14 cellular contexts compared by ENCODE assay signal in the genomic region with DNA sequence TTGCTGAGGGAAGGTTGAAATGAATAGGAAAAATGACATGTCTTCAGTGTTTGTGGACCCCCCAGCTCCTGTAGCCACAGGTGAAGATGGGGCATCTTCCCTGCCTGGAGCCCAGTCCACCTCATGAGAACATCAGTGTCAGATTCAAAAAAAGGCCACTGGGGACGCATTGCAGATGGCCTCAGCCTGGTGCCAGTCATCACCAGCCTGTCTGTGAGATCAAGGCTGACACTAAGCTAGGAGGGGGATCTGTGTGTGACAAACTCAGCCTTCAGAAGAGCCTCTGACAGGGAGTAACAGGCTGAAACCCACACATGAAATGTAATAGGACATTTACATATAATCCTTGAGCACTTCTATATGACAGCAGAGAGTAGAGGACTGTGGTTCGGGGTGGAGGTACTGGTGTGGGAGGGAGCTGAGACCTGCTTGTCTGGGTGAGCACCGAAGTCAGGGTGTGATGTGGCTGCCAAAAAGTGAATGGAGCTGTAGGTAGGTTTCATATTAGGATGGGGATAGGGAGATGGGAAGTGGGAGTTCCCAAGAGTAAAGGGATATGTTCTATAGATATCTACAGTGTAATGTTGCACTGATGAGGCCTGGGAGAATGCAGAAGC. TPM values are rescaled to one million over a fixed set of nuclear protein-coding genes. Genes with fewer than 3 reads are reported as not detected.
DNase-seq lines count a peak whose midpoint lies in the region; ATAC-seq and FAIRE-seq lines count a peak whose summit lies in the region.
"Had no signal": no experiment of that assay in that cellular context is flagged by ENCODE, and none has a peak within 500 bp of the region (broad histone marks: within the 10 kb centered on the region; RNA-seq: fewer than 3 reads in every experiment).

No MANE protein-coding gene starts in this region.

- no peaks in the 10 kb centered on the region for H3K9me3 Mint-ChIP-seq in activated CD4-positive, alpha-beta T cell treated with anti-CD3 and anti-CD28 coated beads, Interleukin-2, amount 10 ng/mL, durations not matched to agents 24 days and 14 days
- H3K9me3 Mint-ChIP-seq in activated naive CD8-positive, alpha-beta T cell treated with anti-CD3 and anti-CD28 coated beads, Interleukin-2, amount 50 U/mL, for 24 hours: no peaks in the 10 kb centered on the region
- H3K9me3 Mint-ChIP-seq in stimulated activated effector memory CD8-positive, alpha-beta T cell treated with anti-CD3 and anti-CD28 coated beads, Interleukin-12 subunit alpha, Interleukin-12 subunit beta, amount 100 ng/mL, for 72 hours: no peaks in the 10 kb centered on the region

- H3K36me3 Mint-ChIP-seq in activated CD4-positive, alpha-beta T cell treated with anti-CD3 and anti-CD28 coated beads, Interleukin-2, amount 10 ng/mL, durations not matched to agents 24 days and 14 days (ENCODE audit: low read depth): peaks cover 8% of the 10 kb centered on the region
- H3K36me3 Mint-ChIP-seq in activated naive CD8-positive, alpha-beta T cell treated with anti-CD3 and anti-CD28 coated beads, Interleukin-2, amount 50 U/mL, for 24 hours (ENCODE audit: low read depth): peaks cover 3% of the 10 kb centered on the region
- H3K36me3 Mint-ChIP-seq in stimulated activated effector memory CD8-positive, alpha-beta T cell treated with anti-CD3 and anti-CD28 coated beads, Interleukin-12 subunit alpha, Interleukin-12 subunit beta, amount 100 ng/mL, for 72 hours: peaks cover 22% of the 10 kb centered on the region

- H3K27ac Mint-ChIP-seq in activated CD4-positive, alpha-beta T cell treated with anti-CD3 and anti-CD28 coated beads, Interleukin-2, amount 10 ng/mL, durations not matched to agents 24 days and 14 days: peak overlapping the region; percentile 97
- peak overlapping the region; percentile 92 for H3K27ac Mint-ChIP-seq in activated naive CD8-positive, alpha-beta T cell treated with anti-CD3 and anti-CD28 coated beads, Interleukin-2, amount 50 U/mL, for 24 hours
- peak overlapping the region; percentile 91 for H3K27ac Mint-ChIP-seq in stimulated activated effector memory CD8-positive, alpha-beta T cell treated with anti-CD3 and anti-CD28 coated beads, Interleukin-12 subunit alpha, Interleukin-12 subunit beta, amount 100 ng/mL, for 72 hours

- ATAC-seq in Right ventricle myocardium inferior (no peak), left cardiac atrium (no peak), GM21717 (IDR thresholded peaks at IDR 0.05; ENCODE audit: unreplicated experiment) (no peak), GM21381 (IDR thresholded peaks at IDR 0.05; ENCODE audit: unreplicated experiment) (no peak)
- ATAC-seq in activated naive CD8-positive, alpha-beta T cell treated with anti-CD3 and anti-CD28 coated beads, Interleukin-2, amount 50 U/mL, for 24 hours: peak; percentile 7
- ATAC-seq in stimulated activated effector memory CD8-positive, alpha-beta T cell treated with anti-CD3 and anti-CD28 coated beads, Interleukin-12 subunit alpha, Interleukin-12 subunit beta, amount 100 ng/mL, for 72 hours: peak; percentile 8

- FAIRE-seq in urothelium cell line (lab: Jason Lieb, UNC): no peak
- FAIRE-seq: frontal cortex, H54, TTC549 had no signal

- H3K27me3 Mint-ChIP-seq in activated CD4-positive, alpha-beta T cell treated with anti-CD3 and anti-CD28 coated beads, Interleukin-2, amount 10 ng/mL, durations not matched to agents 24 days and 14 days: no peaks in the 10 kb centered on the region
- no peaks in the 10 kb centered on the region for H3K27me3 Mint-ChIP-seq in activated naive CD8-positive, alpha-beta T cell treated with anti-CD3 and anti-CD28 coated beads, Interleukin-2, amount 50 U/mL, for 24 hours

- intact Hi-C loops in Right ventricle myocardium inferior (cut with DNase I) (loop anchor here (10.0 kb wide), 1 partner anchor 55 kb away; no protein-coding TSS in a partner anchor), left cardiac atrium (cut with DNase I) (no loop called here)
- intact Hi-C loops in activated CD4-positive, alpha-beta T cell treated with anti-CD3 and anti-CD28 coated beads, Interleukin-2, amount 10 ng/mL, durations not matched to agents 24 days and 14 days (cut with micrococcal nuclease): loop anchor here (2.0 to 5.0 kb wide), 3 partner anchors 53 to 158 kb away; partner anchors contain the start of genes DESI1, SREBF2 and XRCC6

- peak overlapping the region; percentile 72 for H3K4me3 Mint-ChIP-seq in activated CD4-positive, alpha-beta T cell treated with anti-CD3 and anti-CD28 coated beads, Interleukin-2, amount 10 ng/mL, durations not matched to agents 24 days and 14 days
- H3K4me3 Mint-ChIP-seq in activated naive CD8-positive, alpha-beta T cell treated with anti-CD3 and anti-CD28 coated beads, Interleukin-2, amount 50 U/mL, for 24 hours: peak overlapping the region; percentile 86
- H3K4me3 Mint-ChIP-seq in stimulated activated effector memory CD8-positive, alpha-beta T cell treated with anti-CD3 and anti-CD28 coated beads, Interleukin-12 subunit alpha, Interleukin-12 subunit beta, amount 100 ng/mL, for 72 hours: peak overlapping the region; percentile 92

- peaks cover 36% of the 10 kb centered on the region for H3K4me1 Mint-ChIP-seq in activated CD4-positive, alpha-beta T cell treated with anti-CD3 and anti-CD28 coated beads, Interleukin-2, amount 10 ng/mL, durations not matched to agents 24 days and 14 days
- peaks cover 46% of the 10 kb centered on the region for H3K4me1 Mint-ChIP-seq in activated naive CD8-positive, alpha-beta T cell treated with anti-CD3 and anti-CD28 coated beads, Interleukin-2, amount 50 U/mL, for 24 hours
- H3K4me1 Mint-ChIP-seq in stimulated activated effector memory CD8-positive, alpha-beta T cell treated with anti-CD3 and anti-CD28 coated beads, Interleukin-12 subunit alpha, Interleukin-12 subunit beta, amount 100 ng/mL, for 72 hours: peaks cover 49% of the 10 kb centered on the region

- DNase-seq in Right ventricle myocardium inferior (ENCODE audit: missing footprints) (peak; percentile 57), left cardiac atrium (no peak), urothelium cell line (ENCODE audit: low spot score) (no peak)
- DNase-seq in activated CD4-positive, alpha-beta T cell treated with anti-CD3 and anti-CD28 coated beads, Interleukin-2, amount 10 ng/mL, durations not matched to agents 24 days and 14 days: peak; percentile 60
- DNase-seq in activated naive CD8-positive, alpha-beta T cell treated with anti-CD3 and anti-CD28 coated beads, Interleukin-2, amount 50 U/mL, for 24 hours: peak; percentile 17
- no peak for DNase-seq in stimulated activated effector memory CD8-positive, alpha-beta T cell treated with anti-CD3 and anti-CD28 coated beads, Interleukin-12 subunit alpha, Interleukin-12 subunit beta, amount 100 ng/mL, for 72 hours (ENCODE audit: low spot score in 2 of 2)
- DNase-seq: NCI-H1048, right lobe of liver, SJCRH30 had no signal

RNA-seq across cellular contexts. Expression of gene CCDC134, which starts 20.5 kb away (rescaled TPM):
- 4.1 TPM for total RNA-seq in Right ventricle myocardium inferior
- total RNA-seq in left cardiac atrium: 1 to 10 TPM; 4.9 to 5.4 TPM
- 19.7 TPM in 2 replicates for total RNA-seq in activated CD4-positive, alpha-beta T cell treated with anti-CD3 and anti-CD28 coated beads, Interleukin-2, amount 10 ng/mL, durations not matched to agents 24 days and 14 days

RNA-seq across cellular contexts. Expression of gene SREBF2, which starts 52.9 kb away (rescaled TPM):
- total RNA-seq in Right ventricle myocardium inferior (75.5 TPM), left cardiac atrium (10 to 100 TPM; 58.7 to 84.0 TPM)
- total RNA-seq in activated CD4-positive, alpha-beta T cell treated with anti-CD3 and anti-CD28 coated beads, Interleukin-2, amount 10 ng/mL, durations not matched to agents 24 days and 14 days: 209 and 218 TPM in 2 replicates

Comparison
In these comparisons a context has a peak if more than half of its experiments do, and no peak if none do; other contexts are left out.
1. DNase-seq: peak in Right ventricle myocardium inferior (single experiment), activated CD4-positive, alpha-beta T cell treated with anti-CD3 and anti-CD28 coated beads, Interleukin-2, amount 10 ng/mL, durations not matched to agents 24 days and 14 days (single experiment) and activated naive CD8-positive, alpha-beta T cell treated with anti-CD3 and anti-CD28 coated beads, Interleukin-2, amount 50 U/mL, for 24 hours (single experiment); none in left cardiac atrium (single experiment), stimulated activated effector memory CD8-positive, alpha-beta T cell treated with anti-CD3 and anti-CD28 coated beads, Interleukin-12 subunit alpha, Interleukin-12 subunit beta, amount 100 ng/mL, for 72 hours (0 of 2) and urothelium cell line (single experiment).
2. intact Hi-C loops: an anchor here in Right ventricle myocardium inferior (10.0 kb wide) and activated CD4-positive, alpha-beta T cell treated with anti-CD3 and anti-CD28 coated beads, Interleukin-2, amount 10 ng/mL, durations not matched to agents 24 days and 14 days (2.0 to 5.0 kb wide); none called in left cardiac atrium.
3. ATAC-seq: peak in activated naive CD8-positive, alpha-beta T cell treated with anti-CD3 and anti-CD28 coated beads, Interleukin-2, amount 50 U/mL, for 24 hours (single experiment) and stimulated activated effector memory CD8-positive, alpha-beta T cell treated with anti-CD3 and anti-CD28 coated beads, Interleukin-12 subunit alpha, Interleukin-12 subunit beta, amount 100 ng/mL, for 72 hours (single experiment); none in Right ventricle myocardium inferior (single experiment), left cardiac atrium (0 of 2), GM21717 (single experiment) and GM21381 (single experiment).
4. Peak in every context shown above with its lines, with median percentiles within 50 percentile points of each other: H3K27ac Mint-ChIP-seq and H3K4me3 Mint-ChIP-seq.